34 cellular contexts compared by ENCODE assay signal in the genomic region with DNA sequence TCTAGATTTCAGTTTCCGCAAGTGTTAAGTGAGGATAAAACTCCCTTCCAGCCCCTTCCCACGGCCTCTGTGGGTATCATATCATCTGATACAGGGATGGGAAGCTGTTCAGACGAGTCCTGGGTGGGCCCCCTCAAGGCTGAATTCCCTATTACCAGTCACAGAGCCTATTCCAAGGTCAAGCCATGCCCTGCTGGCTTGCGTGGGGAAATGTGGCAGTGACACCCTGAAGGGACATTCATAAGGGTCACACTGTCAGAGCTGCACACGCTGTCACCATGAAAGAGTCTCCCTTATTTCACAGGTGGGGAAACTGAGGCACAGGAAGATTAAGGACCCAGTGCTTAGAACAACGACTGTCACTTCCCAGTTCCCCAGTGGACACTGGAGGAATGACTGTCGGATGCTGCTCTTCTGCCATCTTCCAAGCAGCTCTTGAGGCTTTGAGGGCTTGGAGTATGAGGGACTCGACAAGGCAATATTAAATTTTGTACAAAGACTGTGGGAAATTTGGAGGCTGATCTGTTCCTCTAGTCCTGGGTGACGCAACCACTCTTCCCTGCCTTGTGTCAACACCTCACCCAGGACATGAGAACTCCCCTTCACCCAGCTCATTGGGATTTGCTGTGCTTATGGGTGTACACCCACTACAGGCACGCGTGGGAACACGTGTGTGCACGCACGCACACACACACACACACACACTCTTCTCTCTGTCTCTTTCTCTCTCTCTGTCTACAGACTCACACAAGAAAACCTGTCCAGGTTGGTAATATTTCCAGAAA.
DNase-seq lines count a peak whose midpoint lies in the region; ATAC-seq, FAIRE-seq and TF ChIP-seq lines count a peak whose summit lies in the region.
"Had no signal": no experiment of that assay in that cellular context is flagged by ENCODE, and none has a peak within 500 bp of the region (broad histone marks: within the 10 kb centered on the region; RNA-seq: fewer than 3 reads in every experiment).

No MANE protein-coding gene starts in this region.

- H3K56ac ChIP-seq in H9 (ENCODE audit: insufficient read length, low read depth, low read length), result no peak overlapping the region

- no peak overlapping the region for H3K14ac ChIP-seq in H9 (ENCODE audit: insufficient read depth, low read length)

- H3K36me3 Mint-ChIP-seq in H9 (ENCODE audit: insufficient read depth in 1 of 3, low read depth in 3 of 3) (peaks cover 0 to 2% (median 0%) of the 10 kb centered on the region in 3 experiments; a peak in 1 of 7 replicates), osteocyte (ENCODE audit: unreplicated experiment) (peaks cover 2% of the 10 kb centered on the region)
- H3K36me3 Mint-ChIP-seq: activated naive CD4-positive, alpha-beta T cell treated with anti-CD3 and anti-CD28 coated beads, Interleukin-2, amount 50 U/mL, for 72 hours had no signal

- POLR2A ChIA-PET in K562 (lab: Yijun Ruan, JAX), result no interaction called here

- no peak overlapping the region for H2BK20ac ChIP-seq in H9 (ENCODE audit: low read depth, low read length, poor library complexity, severe bottlenecking)

- H3K23ac ChIP-seq in H9 (ENCODE audit: insufficient read length, low read depth, low read length), result no peak overlapping the region

- no peak overlapping the region for H2BK5ac ChIP-seq in H9 (ENCODE audit: insufficient read length, low read length)

- H3K9me3 Mint-ChIP-seq in H9, result no peaks in the 10 kb centered on the region; a peak in 1 of 5 replicates
- no peaks in the 10 kb centered on the region for H3K9me3 Mint-ChIP-seq in osteocyte (ENCODE audit: unreplicated experiment)
- H3K9me3 Mint-ChIP-seq: activated naive CD4-positive, alpha-beta T cell treated with anti-CD3 and anti-CD28 coated beads, Interleukin-2, amount 50 U/mL, for 72 hours; stimulated activated naive CD8-positive, alpha-beta T cell treated with anti-CD3 and anti-CD28 coated beads, Interleukin-15, amount 100 ng/mL, for 72 hours had no signal

- no peak overlapping the region for H4K5ac ChIP-seq in H9 (ENCODE audit: insufficient read length, low read depth, low read length)

- no peak overlapping the region for H3K27ac Mint-ChIP-seq in H9
- H3K27ac Mint-ChIP-seq in osteocyte (ENCODE audit: unreplicated experiment), result no peak overlapping the region
- H3K27ac Mint-ChIP-seq: activated naive CD4-positive, alpha-beta T cell treated with anti-CD3 and anti-CD28 coated beads, Interleukin-2, amount 50 U/mL, for 72 hours; CD4-positive, alpha-beta T cell; stimulated activated naive CD8-positive, alpha-beta T cell treated with anti-CD3 and anti-CD28 coated beads, Interleukin-15, amount 100 ng/mL, for 72 hours had no signal

- DNase-seq in H9 (peak; percentile 20), K562 (ENCODE audit: extremely low read depth in 1 of 4, low spot score in 3 of 4) (no peak), left lung (peak in 1 of 2 donors; percentile 69), osteocyte (ENCODE audit: extremely low spot score, unreplicated experiment) (peak; percentile 54), hippocampal formation (lab: John Stamatoyannopoulos, UW) (no peak)
- no peak for DNase-seq in stimulated activated CD4-positive, alpha-beta T cell treated with anti-CD3 and anti-CD28 coated beads, Interleukin-2, amount 100 ng/mL, for 24 hours
- DNase-seq: activated CD4-positive, alpha-beta T cell treated with anti-CD3 and anti-CD28 coated beads for 48 hours; activated effector memory CD4-positive, alpha-beta T cell treated with Interleukin-2 at 50 U/mL for 16 hours; AML-193; CD4-positive, alpha-beta T cell; colonic mucosa; effector CD8-positive, alpha-beta T cell; Kasumi-1; mesendoderm; NCI-H1417 treated with DMSO at 0.1 percent for 48 hours; NCI-H2029 treated with DMSO at 0.1 percent for 48 hours; NCI-H526; occipital lobe; SIG-M5; small intestine; stimulated activated naive CD8-positive, alpha-beta T cell treated with anti-CD3 and anti-CD28 coated beads, Interleukin-15, amount 100 ng/mL, for 72 hours; SW 1271; T-helper 9 cell had no signal

- H4K20me1 ChIP-seq in H9 (ENCODE audit: control insufficient read depth, insufficient read depth, insufficient read length) (no peaks in the 10 kb centered on the region), K562 (replicated peaks; ENCODE audit: control insufficient read depth, insufficient read depth, low read length) (no peaks in the 10 kb centered on the region)

- H3K4me2 ChIP-seq in H9 (ENCODE audit: insufficient read depth, insufficient read length, low read length) (no peak overlapping the region), K562 (ENCODE audit: insufficient read depth, low read length) (no peak overlapping the region)

- H3K79me2 ChIP-seq in H9 (ENCODE audit: insufficient read depth, low read length), result no peaks in the 10 kb centered on the region
- H3K79me2 ChIP-seq in K562 (ENCODE audit: control insufficient read depth, insufficient read depth, low read length), result no peaks in the 10 kb centered on the region

- no CpG with 5 or more reads among the region's 14 CpGs for WGBS in H9 (ENCODE audit: extremely low coverage, insufficient read length, low lambda C conversion rate)
- 3% methylated on average over 14 of the region's 14 CpGs for WGBS in K562 (ENCODE audit: insufficient coverage, low coverage, missing lambda C conversion rate)

- peaks cover 9% of the 10 kb centered on the region for H3K27me3 Mint-ChIP-seq in H9 (ENCODE audit: low read depth)
- H3K27me3 Mint-ChIP-seq in osteocyte (ENCODE audit: unreplicated experiment), result peaks cover 36% of the 10 kb centered on the region
- H3K27me3 Mint-ChIP-seq: stimulated activated naive CD8-positive, alpha-beta T cell treated with anti-CD3 and anti-CD28 coated beads, Interleukin-15, amount 100 ng/mL, for 72 hours had no signal

- H3K4me3 ChIP-seq in K562, result no peak overlapping the region
- H3K4me3 ChIP-seq in left lung, result no peak overlapping the region
- H3K4me3 ChIP-seq: cardiac muscle cell, colonic mucosa had no signal

- in situ Hi-C loops in K562 (cut with MboI), result no loop called here

- no peaks in the 10 kb centered on the region for H3K23me2 ChIP-seq in H9 (ENCODE audit: insufficient read length, low read depth, low read length, poor library complexity, severe bottlenecking)

- no peak for TF ChIP-seq EP300 in K562 (IDR thresholded peaks at IDR 0.05; ENCODE audit: low read length)

- BruUV-seq in K562 (replicated peaks; lab: Mats Ljungman, UMichigan), result no TSS peak

- H3K36me3 ChIP-seq in K562 (ENCODE audit: control insufficient read depth, insufficient read depth, low read length) (no peaks in the 10 kb centered on the region), left lung (no peaks in the 10 kb centered on the region)
- H3K36me3 ChIP-seq: cardiac muscle cell, colonic mucosa had no signal

- H2BK12ac ChIP-seq in H9 (ENCODE audit: insufficient read length, low read depth, low read length), result no peak overlapping the region

- H4K8ac ChIP-seq in H9 (replicated peaks; ENCODE audit: insufficient read length, low read depth, low read length), result no peak overlapping the region

- TF ChIP-seq POLR2A in K562 (conservative IDR thresholded peaks at IDR 0.05), result no peak

- H3K9ac ChIP-seq in H9 (ENCODE audit: extremely low read depth, insufficient read length, low read length) (no peak overlapping the region), K562 (ENCODE audit: insufficient read depth in 1 of 2, low read depth in 2 of 2, low read length in 2 of 2) (no peak overlapping the region)

- H3T11ph ChIP-seq in H9 (ENCODE audit: low read length), result no peak overlapping the region

- no peak overlapping the region for H3K18ac ChIP-seq in H9 (ENCODE audit: insufficient read length, low read depth, low read length)

- H2AK5ac ChIP-seq in H9 (ENCODE audit: insufficient read length, low read length), result no peak overlapping the region

- TF ChIP-seq CTCF in H9 (conservative IDR thresholded peaks at IDR 0.05) (peak; percentile 15; the same call in 1 of the 3 replicates), K562 (IDR thresholded peaks at IDR 0.05 in 2 of 3, conservative IDR thresholded peaks at IDR 0.05 in 1 of 3; ENCODE audit: insufficient read depth in 2 of 3, low read depth in 1 of 3, low read length in 3 of 3) (0 out of 6 replicates have a peak, but pooled peaks of 1 of the 3 experiments have one; percentile 10), left lung (IDR thresholded peaks at IDR 0.05) (no peak), osteocyte (IDR thresholded peaks at IDR 0.05) (no peak)

- ATAC-seq in K562, result no peak
- ATAC-seq in left lung, result peak; percentile 85
- no peak for ATAC-seq in GM18909 (IDR thresholded peaks at IDR 0.05; ENCODE audit: poor library complexity, unreplicated experiment)
- no peak for ATAC-seq in HG03442 (IDR thresholded peaks at IDR 0.05; ENCODE audit: unreplicated experiment)
- ATAC-seq: activated naive CD4-positive, alpha-beta T cell treated with anti-CD3 and anti-CD28 coated beads, Interleukin-2, amount 50 U/mL, for 72 hours; Panc1; stimulated activated naive CD8-positive, alpha-beta T cell treated with anti-CD3 and anti-CD28 coated beads, Interleukin-15, amount 100 ng/mL, for 72 hours had no signal

- TF ChIP-seq RAD21 in K562 (CRISPR knock-in tag; conservative IDR thresholded peaks at IDR 0.05 in 1 of 2, IDR thresholded peaks at IDR 0.05 in 1 of 2), result no peak

- no peak overlapping the region for H3K27ac ChIP-seq in H9 (ENCODE audit: insufficient read length, low read depth, low read length)
- no peak overlapping the region for H3K27ac ChIP-seq in K562 (ENCODE audit: extremely low read depth, low read depth, low read length)
- no peak overlapping the region for H3K27ac ChIP-seq in left lung
- H3K27ac ChIP-seq: cardiac muscle cell, colonic mucosa, epithelial cell of prostate, HL-60, VCaP had no signal

- H3K9me1 ChIP-seq in K562 (ENCODE audit: control insufficient read depth, insufficient read depth, low read length), result no peaks in the 10 kb centered on the region

- no peaks in the 10 kb centered on the region; the same call in none of the 2 replicates for H3K4me1 ChIP-seq in H9 (ENCODE audit: insufficient read depth, low read length)
- no peaks in the 10 kb centered on the region for H3K4me1 ChIP-seq in K562 (replicated peaks in 1 of 2; ENCODE audit: control insufficient read depth in 2 of 2, insufficient read depth in 2 of 2, low read length in 2 of 2)
- no peaks in the 10 kb centered on the region for H3K4me1 ChIP-seq in left lung
- H3K4me1 ChIP-seq: colonic mucosa had no signal

- no peak overlapping the region for H2BK15ac ChIP-seq in H9 (ENCODE audit: low read depth, low read length)

- H3K4me3 Mint-ChIP-seq in H9 (no peak overlapping the region; a peak in 1 of 5 replicates), osteocyte (ENCODE audit: unreplicated experiment) (no peak overlapping the region)
- H3K4me3 Mint-ChIP-seq: CD4-positive, alpha-beta T cell; stimulated activated naive CD8-positive, alpha-beta T cell treated with anti-CD3 and anti-CD28 coated beads, Interleukin-15, amount 100 ng/mL, for 72 hours had no signal

- no peak overlapping the region for H3K4ac ChIP-seq in H9 (ENCODE audit: low read depth, low read length)

- H2BK120ac ChIP-seq in H9 (ENCODE audit: low read depth, low read length, poor library complexity, severe bottlenecking), result no peak overlapping the region

- intact Hi-C loops in K562 (cut with micrococcal nuclease), result no loop called here
- intact Hi-C loops in left lung (cut with DNase I), result no loop called here

- no peaks in the 10 kb centered on the region for H3K27me3 ChIP-seq in H9 (ENCODE audit: insufficient read depth, low read length)
- H3K27me3 ChIP-seq in K562 (ENCODE audit: control insufficient read depth in 2 of 2, insufficient read depth in 2 of 2, low read length in 2 of 2), result peaks cover 18 to 43% of the 10 kb centered on the region in 2 experiments; a peak in 4 of 5 replicates
- H3K27me3 ChIP-seq in left lung, result no peaks in the 10 kb centered on the region
- H3K27me3 ChIP-seq: cardiac muscle cell, colonic mucosa had no signal

- no peak overlapping the region for H4K91ac ChIP-seq in H9 (ENCODE audit: insufficient read length, low read depth, low read length)

- CTCF ChIA-PET in K562 (lab: Yijun Ruan, JAX; ENCODE audit: low intra/inter-chr PET ratio), result no interaction called here

- H3K9me3 ChIP-seq in H9 (ENCODE audit: control insufficient read depth, low read depth, low read length), result no peaks in the 10 kb centered on the region
- no peaks in the 10 kb centered on the region for H3K9me3 ChIP-seq in K562 (replicated peaks; ENCODE audit: control insufficient read depth, insufficient read depth, low read depth, low read length)
- H3K9me3 ChIP-seq in left lung, result peaks cover 0 to 4% of the 10 kb centered on the region in 2 donors
- H3K9me3 ChIP-seq: colonic mucosa had no signal

- no peak overlapping the region for H2AFZ ChIP-seq in H9 (ENCODE audit: low read length)
- no peak overlapping the region for H2AFZ ChIP-seq in K562 (ENCODE audit: low read depth, low read length)

- no peaks in the 10 kb centered on the region for H3K79me1 ChIP-seq in H9 (ENCODE audit: insufficient read depth, low read depth, low read length, poor library complexity, severe bottlenecking)

- H3K4me1 Mint-ChIP-seq in H9 (peaks cover 36 to 37% of the 10 kb centered on the region in 2 experiments), osteocyte (ENCODE audit: unreplicated experiment) (no peaks in the 10 kb centered on the region)
- H3K4me1 Mint-ChIP-seq: stimulated activated naive CD8-positive, alpha-beta T cell treated with anti-CD3 and anti-CD28 coated beads, Interleukin-15, amount 100 ng/mL, for 72 hours had no signal

- FAIRE-seq in K562 (lab: Jason Lieb, UNC), result no peak
- FAIRE-seq: D721Med, GM19239, H54, small intestine had no signal

Comparison
In these comparisons a context has a peak if more than half of its experiments do, and no peak if none do; other contexts are left out.
1. DNase-seq: peak in H9 (single experiment) and osteocyte (single experiment); none in K562 (0 of 4), stimulated activated CD4-positive, alpha-beta T cell treated with anti-CD3 and anti-CD28 coated beads, Interleukin-2, amount 100 ng/mL, for 24 hours (0 of 2) and hippocampal formation (0 of 2).